Comparison of ENCODE assay signal across 1 cellular context in genomic region chr10:126839094-126839761, GRCh38.
TF ChIP-seq lines count a peak whose summit lies in the region.

No MANE protein-coding gene starts in this region.

TF ChIP-seq in GM23338, 12 proteins besides CTCF, POLR2A, EP300 and RAD21 (continued from another document):
- no peak for TF ChIP-seq REST (IDR thresholded peaks at IDR 0.05; ENCODE audit: unreplicated experiment)
- no peak for TF ChIP-seq NANOG (IDR thresholded peaks at IDR 0.05; ENCODE audit: borderline replicate concordance)
- no peak for TF ChIP-seq EZH2phosphoT487 (IDR thresholded peaks at IDR 0.05; ENCODE audit: unreplicated experiment)
- no peak for TF ChIP-seq ETS1 (IDR thresholded peaks at IDR 0.05)
TF ChIP-seq in GM23338: peak in this region for 0.
